Comparison of ENCODE assay signal across 8 cellular contexts in genomic region chr17:82272495-82273326, GRCh38. TPM values are rescaled to one million over a fixed set of nuclear protein-coding genes. Genes with fewer than 3 reads are reported as not detected.
DNase-seq lines count a peak whose midpoint lies in the region; ATAC-seq and TF ChIP-seq lines count a peak whose summit lies in the region.

No MANE protein-coding gene starts in this region.

- DNase-seq in AG10803 (ENCODE audit: low read depth) = no peak
- no peak for DNase-seq in RWPE1 (ENCODE audit: low spot score)
- peak; percentile 53 for DNase-seq in hepatocyte (ENCODE audit: low spot score)
- DNase-seq in OCI-M2 (lab: John Stamatoyannopoulos, UW; ENCODE audit: unreplicated experiment) = no peak

- TF ChIP-seq CTCF in AG10803 (conservative IDR thresholded peaks at IDR 0.05; ENCODE audit: low read length) = no peak
- no peak for TF ChIP-seq CTCF in RWPE1 (conservative IDR thresholded peaks at IDR 0.05; ENCODE audit: low read depth)
- TF ChIP-seq CTCF in hepatocyte (IDR thresholded peaks at IDR 0.05; ENCODE audit: poor library complexity) = no peak

- H3K79me2 ChIP-seq in hepatocyte = peaks cover 64% of the 10 kb centered on the region

- H3K27ac ChIP-seq in RWPE1 = peak overlapping the region; percentile 94
- peak overlapping the region; percentile 98 for H3K27ac ChIP-seq in adipose tissue (ENCODE audit: low read depth, low read length)
- peak overlapping the region; percentile 100 for H3K27ac ChIP-seq in hepatocyte
- peak overlapping the region; percentile 95 for H3K27ac ChIP-seq in skeletal muscle tissue (ENCODE audit: low read depth, low read length)

- H3K27me3 ChIP-seq in hepatocyte = no peaks in the 10 kb centered on the region
- no peaks in the 10 kb centered on the region for H3K27me3 ChIP-seq in skeletal muscle tissue (ENCODE audit: control insufficient read depth in 3 of 3, insufficient read depth in 3 of 3, low read length in 3 of 3)

- H3K4me1 ChIP-seq in hepatocyte (ENCODE audit: insufficient read depth) (peaks cover 61% of the 10 kb centered on the region), skeletal muscle tissue (ENCODE audit: control insufficient read depth in 3 of 3, insufficient read depth in 3 of 3, low read length in 3 of 3) (peaks cover 49 to 57% (median 51%) of the 10 kb centered on the region in 3 donors)

- peak; percentile 15 for ATAC-seq in GM21576 (IDR thresholded peaks at IDR 0.05; ENCODE audit: unreplicated experiment)
- ATAC-seq in HG02970 (IDR thresholded peaks at IDR 0.05; ENCODE audit: low FRiP score, unreplicated experiment) = no peak

- H3K36me3 ChIP-seq in hepatocyte (replicated peaks; ENCODE audit: insufficient read depth, low read depth) (no peaks in the 10 kb centered on the region), skeletal muscle tissue (ENCODE audit: control insufficient read depth in 3 of 3, insufficient read depth in 3 of 3, low read length in 3 of 3) (peaks cover 4 to 14% (median 7%) of the 10 kb centered on the region in 3 donors)

- POLR2A ChIA-PET in RWPE1 (lab: Yijun Ruan, JAX; ENCODE audit: low non-redundant PET) = interaction anchor here (1.1 to 1.6 kb wide), 2 partner anchors 10 to 26 kb away, joined by 4 read pairs; no protein-coding TSS in a partner anchor

- no peaks in the 10 kb centered on the region for H3K9me3 ChIP-seq in hepatocyte (ENCODE audit: low read depth)
- no peaks in the 10 kb centered on the region for H3K9me3 ChIP-seq in skeletal muscle tissue (ENCODE audit: control insufficient read depth in 3 of 3, low read length in 3 of 3)

- WGBS in adipose tissue, 3 donors = 1% methylated on average over 29 to 57 of the region's 57 CpGs
- WGBS in hepatocyte (ENCODE audit: low lambda C conversion rate, missing lambda C conversion rate) = 1% methylated on average over 23 of the region's 57 CpGs

- H2AFZ ChIP-seq in hepatocyte = peak overlapping the region; percentile 63

- H3K4me2 ChIP-seq in hepatocyte = peak overlapping the region; percentile 99

- H3K4me3 ChIP-seq in AG10803 (ENCODE audit: low read length) (peak overlapping the region; percentile 84), hepatocyte (peak overlapping the region; percentile 100), skeletal muscle tissue (ENCODE audit: low read length in 3 of 3) (peak overlapping the region; percentile 59 to 75 (median 73))

- H4K20me1 ChIP-seq in hepatocyte (ENCODE audit: insufficient read depth, poor library complexity, severe bottlenecking) = peaks cover 50% of the 10 kb centered on the region

- H3K9me2 ChIP-seq in hepatocyte (replicated peaks; ENCODE audit: insufficient read depth) = no peaks in the 10 kb centered on the region

- CTCF ChIA-PET in RWPE1 (lab: Yijun Ruan, JAX) = no interaction called here

- H3K9ac ChIP-seq in skeletal muscle tissue (ENCODE audit: low read depth in 1 of 3, low read length in 3 of 3) = peak overlapping the region; percentile 79 to 86 (median 86)

RNA-seq across cellular contexts. Expression of gene CSNK1D, which starts 0.8 kb away (rescaled TPM):
- polyA plus RNA-seq in adipose tissue = 100 to 1,000 TPM in 1 of 3 donors, 10 to 100 TPM in 2; 69.1 to 113 (median 90.8) TPM
- total RNA-seq in hepatocyte = 55.7 and 72.5 TPM in 2 replicates
- polyA plus RNA-seq in hepatocyte = 152 and 193 TPM in 2 replicates
- 21.4 TPM for total RNA-seq in skeletal muscle tissue

RNA-seq across cellular contexts. Expression of gene SLC16A3, which starts 43.9 kb away (rescaled TPM):
- polyA plus RNA-seq in adipose tissue = 10 to 100 TPM in 2 of 3 donors, 1 to 10 TPM in 1; 6.5 to 36.7 (median 16.5) TPM
- 240 and 290 TPM in 2 replicates for total RNA-seq in hepatocyte
- 114 and 125 TPM in 2 replicates for polyA plus RNA-seq in hepatocyte
- total RNA-seq in skeletal muscle tissue = 13.0 TPM

RNA-seq across cellular contexts. Expression of gene CD7, which starts 44.7 kb away (rescaled TPM):
- polyA plus RNA-seq in adipose tissue (1 to 10 TPM; 1.6 to 4.7 (median 1.6) TPM), hepatocyte (7.0 and 7.8 TPM in 2 replicates)
- total RNA-seq in hepatocyte (0.64 and 1.8 TPM in 2 replicates), skeletal muscle tissue (0.52 TPM)

Comparison
In these comparisons a context has a peak if more than half of its experiments do, and no peak if none do; other contexts are left out.
1. RNA of gene SLC16A3, which starts 43.9 kb away (total RNA-seq): 240 to 290 TPM in hepatocyte; 13.0 TPM in skeletal muscle tissue (single experiment); every median in the first group is over 10 times any median in the second.
2. Peak in every context shown above with its lines, with median percentiles within 50 percentile points of each other: H3K4me3 ChIP-seq and H3K27ac ChIP-seq.